Comparison of ENCODE assay signal across 2 cellular contexts in genomic region chr6:36120979-36121706, GRCh38.
TF ChIP-seq lines count a peak whose summit lies in the region.

No MANE protein-coding gene starts in this region.

TF ChIP-seq in SK-N-SH, 30 proteins besides CTCF, POLR2A, EP300 and RAD21 (continued from another document):
- TF ChIP-seq CHD2 (IDR thresholded peaks at IDR 0.05; ENCODE audit: low read length, partially characterized antibody), result no peak

TF ChIP-seq in SK-N-SH treated with all-trans-retinoic acid at 6 μM for 48 hours, 23 proteins besides CTCF, POLR2A, EP300 and RAD21 (continued from another document):
- no peak for TF ChIP-seq ISL1 (CRISPR knock-in tag; IDR thresholded peaks at IDR 0.05)
